ENCODE assay signal across 2 cellular contexts in the genomic region with DNA sequence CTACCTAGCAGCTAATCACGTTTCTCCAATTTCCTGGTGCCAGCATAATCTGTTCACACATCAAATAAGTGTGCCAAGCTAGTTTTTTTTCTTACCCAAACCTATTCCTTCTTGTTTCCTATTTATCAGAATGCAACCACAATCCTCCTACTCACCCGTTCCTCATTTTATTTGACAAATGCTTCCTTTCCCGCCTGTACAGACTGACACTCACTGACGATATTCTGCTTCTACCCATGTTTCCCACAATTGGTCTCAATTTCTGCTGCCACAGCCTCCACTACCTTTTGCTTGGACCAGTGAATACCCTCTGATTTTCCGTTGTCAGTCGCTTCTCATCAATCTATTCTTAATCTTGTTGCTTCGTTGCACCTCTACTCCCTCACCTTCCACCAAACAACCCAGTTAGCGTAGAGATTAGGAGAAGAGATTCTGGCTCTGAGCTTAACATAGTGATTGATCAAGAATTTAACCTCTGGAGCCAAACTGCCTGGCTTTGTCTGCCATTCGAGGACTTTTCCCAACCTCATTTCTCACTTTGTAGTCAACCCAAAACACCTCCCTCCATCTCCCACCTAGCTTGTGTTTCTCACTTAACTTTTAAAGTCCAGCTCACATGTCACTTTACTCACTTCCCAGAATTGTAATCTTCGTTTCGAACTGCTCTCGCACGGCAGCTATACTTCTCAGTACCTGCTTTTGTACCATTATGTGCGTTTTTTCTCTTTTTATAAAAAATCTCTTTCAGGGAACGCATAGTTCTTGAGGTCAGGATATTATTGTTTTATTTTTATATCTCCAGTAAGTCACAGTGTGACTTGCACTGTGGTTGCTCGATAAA.
TF ChIP-seq lines count a peak whose summit lies in the region.

No MANE protein-coding gene starts in this region.

TF ChIP-seq in K562, 482 proteins besides CTCF, POLR2A, EP300 and RAD21 (continues in another document):
- no peak for TF ChIP-seq ARID1B (IDR thresholded peaks at IDR 0.05)
- peak; percentile 6 for TF ChIP-seq ZFP36 (IDR thresholded peaks at IDR 0.05; ENCODE audit: low read depth, low read length, partially characterized antibody)
- TF ChIP-seq SAP30 (IDR thresholded peaks at IDR 0.05; ENCODE audit: borderline replicate concordance, insufficient read depth, low read depth, low read length, poor library complexity, severe bottlenecking), result no peak
- no peak for TF ChIP-seq NR1H2 (CRISPR knock-in tag; IDR thresholded peaks at IDR 0.05)
- TF ChIP-seq GATAD2A (IDR thresholded peaks at IDR 0.05), result no peak
- TF ChIP-seq, protein P1, sequence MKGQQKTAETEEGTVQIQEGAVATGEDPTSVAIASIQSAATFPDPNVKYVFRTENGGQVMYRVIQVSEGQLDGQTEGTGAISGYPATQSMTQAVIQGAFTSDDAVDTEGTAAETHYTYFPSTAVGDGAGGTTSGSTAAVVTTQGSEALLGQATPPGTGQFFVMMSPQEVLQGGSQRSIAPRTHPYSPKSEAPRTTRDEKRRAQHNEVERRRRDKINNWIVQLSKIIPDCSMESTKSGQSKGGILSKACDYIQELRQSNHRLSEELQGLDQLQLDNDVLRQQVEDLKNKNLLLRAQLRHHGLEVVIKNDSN (CRISPR knock-in tag; IDR thresholded peaks at IDR 0.05), result no peak
- no peak for TF ChIP-seq ETS2 (tag; IDR thresholded peaks at IDR 0.05; ENCODE audit: borderline replicate concordance, poor library complexity, severe bottlenecking)
- TF ChIP-seq, protein P2, sequence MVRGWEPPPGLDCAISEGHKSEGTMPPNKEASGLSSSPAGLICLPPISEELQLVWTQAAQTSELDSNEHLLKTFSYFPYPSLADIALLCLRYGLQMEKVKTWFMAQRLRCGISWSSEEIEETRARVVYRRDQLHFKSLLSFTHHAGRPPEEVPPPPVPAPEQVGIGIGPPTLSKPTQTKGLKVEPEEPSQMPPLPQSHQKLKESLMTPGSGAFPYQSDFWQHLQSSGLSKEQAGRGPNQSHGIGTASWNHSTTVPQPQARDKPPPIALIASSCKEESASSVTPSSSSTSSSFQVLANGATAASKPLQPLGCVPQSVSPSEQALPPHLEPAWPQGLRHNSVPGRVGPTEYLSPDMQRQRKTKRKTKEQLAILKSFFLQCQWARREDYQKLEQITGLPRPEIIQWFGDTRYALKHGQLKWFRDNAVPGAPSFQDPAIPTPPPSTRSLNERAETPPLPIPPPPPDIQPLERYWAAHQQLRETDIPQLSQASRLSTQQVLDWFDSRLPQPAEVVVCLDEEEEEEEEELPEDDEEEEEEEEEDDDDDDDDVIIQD (CRISPR knock-in tag; IDR thresholded peaks at IDR 0.05), result no peak
- TF ChIP-seq, protein P3, sequence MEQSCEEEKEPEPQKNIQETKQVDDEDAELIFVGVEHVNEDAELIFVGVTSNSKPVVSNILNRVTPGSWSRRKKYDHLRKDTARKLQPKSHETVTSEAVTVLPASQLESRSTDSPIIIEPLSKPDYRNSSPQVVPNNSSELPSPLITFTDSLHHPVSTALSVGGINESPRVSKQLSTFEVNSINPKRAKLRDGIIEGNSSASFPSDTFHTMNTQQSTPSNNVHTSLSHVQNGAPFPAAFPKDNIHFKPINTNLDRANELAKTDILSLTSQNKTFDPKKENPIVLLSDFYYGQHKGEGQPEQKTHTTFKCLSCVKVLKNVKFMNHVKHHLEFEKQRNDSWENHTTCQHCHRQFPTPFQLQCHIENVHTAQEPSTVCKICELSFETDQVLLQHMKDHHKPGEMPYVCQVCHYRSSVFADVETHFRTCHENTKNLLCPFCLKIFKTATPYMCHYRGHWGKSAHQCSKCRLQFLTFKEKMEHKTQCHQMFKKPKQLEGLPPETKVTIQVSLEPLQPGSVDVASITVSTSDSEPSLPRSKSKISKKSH (CRISPR knock-in tag; IDR thresholded peaks at IDR 0.05), result no peak
- no peak for TF ChIP-seq ZSCAN29 (IDR thresholded peaks at IDR 0.05)
- no peak for TF ChIP-seq MECOM (CRISPR knock-in tag; IDR thresholded peaks at IDR 0.05)
- no peak for TF ChIP-seq NFIX (CRISPR knock-in tag; IDR thresholded peaks at IDR 0.05; ENCODE audit: low read depth)
- no peak for TF ChIP-seq ZNF165 (CRISPR knock-in tag; IDR thresholded peaks at IDR 0.05; ENCODE audit: borderline replicate concordance)
- no peak for TF ChIP-seq CXXC5 (CRISPR knock-in tag; IDR thresholded peaks at IDR 0.05)
- no peak for TF ChIP-seq DIDO1 (tag; IDR thresholded peaks at IDR 0.05; ENCODE audit: low read depth)
- no peak for TF ChIP-seq CBFB (CRISPR knock-in tag; IDR thresholded peaks at IDR 0.05)
- TF ChIP-seq MAZ (CRISPR knock-in tag; conservative IDR thresholded peaks at IDR 0.05 in 1 of 2, IDR thresholded peaks at IDR 0.05 in 1 of 2), result peak in 1 of 2 experiments; percentile 46; a peak in 2 of 4 replicates
- TF ChIP-seq ZNF146 (CRISPR knock-in tag; IDR thresholded peaks at IDR 0.05; ENCODE audit: unreplicated experiment), result no peak
- 0 out of 2 replicates have a peak, but pooled peaks have one; percentile 21 for TF ChIP-seq SMARCA4 (IDR thresholded peaks at IDR 0.05)
- TF ChIP-seq, protein P4, sequence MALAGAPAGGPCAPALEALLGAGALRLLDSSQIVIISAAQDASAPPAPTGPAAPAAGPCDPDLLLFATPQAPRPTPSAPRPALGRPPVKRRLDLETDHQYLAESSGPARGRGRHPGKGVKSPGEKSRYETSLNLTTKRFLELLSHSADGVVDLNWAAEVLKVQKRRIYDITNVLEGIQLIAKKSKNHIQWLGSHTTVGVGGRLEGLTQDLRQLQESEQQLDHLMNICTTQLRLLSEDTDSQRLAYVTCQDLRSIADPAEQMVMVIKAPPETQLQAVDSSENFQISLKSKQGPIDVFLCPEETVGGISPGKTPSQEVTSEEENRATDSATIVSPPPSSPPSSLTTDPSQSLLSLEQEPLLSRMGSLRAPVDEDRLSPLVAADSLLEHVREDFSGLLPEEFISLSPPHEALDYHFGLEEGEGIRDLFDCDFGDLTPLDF (CRISPR knock-in tag; IDR thresholded peaks at IDR 0.05), result no peak
- no peak for TF ChIP-seq SIX5 (IDR thresholded peaks at IDR 0.05; ENCODE audit: borderline replicate concordance in 1 of 2, insufficient read depth in 1 of 2, low read depth in 1 of 2, low read length in 2 of 2)
- no peak for TF ChIP-seq EP400 (IDR thresholded peaks at IDR 0.05)
- no peak for TF ChIP-seq KDM4B (IDR thresholded peaks at IDR 0.05; ENCODE audit: borderline replicate concordance in 2 of 2, low read depth in 1 of 2)
- TF ChIP-seq GTF2A2 (tag; IDR thresholded peaks at IDR 0.05), result no peak
- TF ChIP-seq FOXM1 (IDR thresholded peaks at IDR 0.05; ENCODE audit: low read depth), result no peak
- 0 out of 2 replicates have a peak, but pooled peaks have one; percentile 15 for TF ChIP-seq FOXM1 (CRISPR knock-in tag; IDR thresholded peaks at IDR 0.05; ENCODE audit: low read depth)
- TF ChIP-seq STAT5A (IDR thresholded peaks at IDR 0.05; ENCODE audit: borderline replicate concordance, low read length), result no peak
- TF ChIP-seq, protein P5, sequence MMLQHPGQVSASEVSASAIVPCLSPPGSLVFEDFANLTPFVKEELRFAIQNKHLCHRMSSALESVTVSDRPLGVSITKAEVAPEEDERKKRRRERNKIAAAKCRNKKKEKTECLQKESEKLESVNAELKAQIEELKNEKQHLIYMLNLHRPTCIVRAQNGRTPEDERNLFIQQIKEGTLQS (IDR thresholded peaks at IDR 0.05), result no peak
- TF ChIP-seq, protein P5 (CRISPR knock-in tag; conservative IDR thresholded peaks at IDR 0.05), result no peak
- TF ChIP-seq CCNT2 (IDR thresholded peaks at IDR 0.05; ENCODE audit: borderline replicate concordance, extremely low read depth, insufficient read length, low read depth, low read length), result no peak
- TF ChIP-seq SNRNP70 (optimal IDR thresholded peaks at IDR 0.05; ENCODE audit: low read depth, low read length), result no peak

TF ChIP-seq in HEK293T, 16 proteins besides CTCF, POLR2A, EP300 and RAD21:
- TF ChIP-seq FOXM1 (IDR thresholded peaks at IDR 0.05; ENCODE audit: borderline replicate concordance), result no peak
- TF ChIP-seq, protein P6, sequence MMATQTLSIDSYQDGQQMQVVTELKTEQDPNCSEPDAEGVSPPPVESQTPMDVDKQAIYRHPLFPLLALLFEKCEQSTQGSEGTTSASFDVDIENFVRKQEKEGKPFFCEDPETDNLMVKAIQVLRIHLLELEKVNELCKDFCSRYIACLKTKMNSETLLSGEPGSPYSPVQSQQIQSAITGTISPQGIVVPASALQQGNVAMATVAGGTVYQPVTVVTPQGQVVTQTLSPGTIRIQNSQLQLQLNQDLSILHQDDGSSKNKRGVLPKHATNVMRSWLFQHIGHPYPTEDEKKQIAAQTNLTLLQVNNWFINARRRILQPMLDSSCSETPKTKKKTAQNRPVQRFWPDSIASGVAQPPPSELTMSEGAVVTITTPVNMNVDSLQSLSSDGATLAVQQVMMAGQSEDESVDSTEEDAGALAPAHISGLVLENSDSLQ (IDR thresholded peaks at IDR 0.05), result no peak
- no peak for TF ChIP-seq CTBP1 (IDR thresholded peaks at IDR 0.05; ENCODE audit: borderline replicate concordance)
- no peak for TF ChIP-seq SUZ12 (IDR thresholded peaks at IDR 0.05)
- TF ChIP-seq NFRKB (IDR thresholded peaks at IDR 0.05), result no peak
- TF ChIP-seq TARDBP (IDR thresholded peaks at IDR 0.05), result no peak
- TF ChIP-seq LEF1 (IDR thresholded peaks at IDR 0.05; ENCODE audit: borderline replicate concordance), result no peak
- no peak for TF ChIP-seq FOXA1 (IDR thresholded peaks at IDR 0.05)
- TF ChIP-seq BHLHE40 (IDR thresholded peaks at IDR 0.05; ENCODE audit: borderline replicate concordance), result no peak
- TF ChIP-seq SP1 (IDR thresholded peaks at IDR 0.05), result no peak
- TF ChIP-seq ELF4 (IDR thresholded peaks at IDR 0.05), result no peak
- TF ChIP-seq FOXK2 (IDR thresholded peaks at IDR 0.05), result no peak
- TF ChIP-seq ZNF384 (IDR thresholded peaks at IDR 0.05), result no peak
